ENCODE assay signal across 1 cellular context in the genomic region with DNA sequence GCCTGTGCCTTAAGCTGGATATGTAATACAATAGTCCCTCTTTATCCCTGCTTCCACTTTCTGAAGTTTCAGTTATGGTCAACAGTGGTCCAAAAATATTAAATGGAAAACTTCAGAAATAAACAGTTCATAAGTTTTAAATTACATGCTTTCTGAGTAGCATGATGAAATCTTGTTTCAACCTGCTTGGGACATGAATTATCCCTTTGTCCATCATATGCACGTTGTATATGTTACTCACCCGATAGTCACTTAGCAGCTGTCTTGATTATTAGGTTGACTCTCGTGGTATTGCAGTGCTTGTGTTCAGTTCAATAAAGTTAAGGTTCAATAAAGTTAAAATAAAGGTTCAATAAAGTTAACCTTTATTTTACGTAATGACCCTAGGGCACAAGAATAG.
TF ChIP-seq lines count a peak whose summit lies in the region.

No MANE protein-coding gene starts in this region.

TF ChIP-seq in H1, 55 proteins besides CTCF, POLR2A, EP300 and RAD21 (continued from another document):
- TF ChIP-seq SIX5 (IDR thresholded peaks at IDR 0.05; ENCODE audit: low read depth, low read length) = no peak
